ENCODE assay signal across 23 cellular contexts in genomic region chr15:29687939-29688884, GRCh38.
DNase-seq lines count a peak whose midpoint lies in the region; ATAC-seq, FAIRE-seq and TF ChIP-seq lines count a peak whose summit lies in the region.
"Had no signal": no experiment of that assay in that cellular context is flagged by ENCODE, and none has a peak within 500 bp of the region (broad histone marks: within the 10 kb centered on the region; RNA-seq: fewer than 3 reads in every experiment).

No MANE protein-coding gene starts in this region.

- POLR2A ChIA-PET in H1 (lab: Charles Lee; ENCODE audit: partially characterized antibody), result no interaction called here

- 0 out of 2 replicates have a peak overlapping the region, but pooled peaks have one; percentile 3 for H2BK12ac ChIP-seq in H1 (ENCODE audit: low read depth, low read length)

- peak overlapping the region; percentile 1; the same call in 1 of the 2 replicates for H3K18ac ChIP-seq in H1 (ENCODE audit: extremely low read depth, low read length)

- no peaks in the 10 kb centered on the region for H3K79me2 ChIP-seq in H1 (ENCODE audit: control insufficient read depth in 1 of 2, insufficient read depth in 2 of 2, low read length in 2 of 2)
- H3K79me2 ChIP-seq in Karpas-422 (ENCODE audit: low read length), result no peaks in the 10 kb centered on the region

- no peak for FAIRE-seq in H1 (lab: Jason Lieb, UNC)

- H3K4me1 ChIP-seq in H1 (replicated peaks in 1 of 4; ENCODE audit: control insufficient read depth in 3 of 4, insufficient read depth in 4 of 4, low read length in 3 of 4) (peaks cover 0 to 2% (median 0%) of the 10 kb centered on the region in 4 experiments; a peak in 2 of 7 replicates), muscle layer of duodenum (ENCODE audit: control insufficient read depth in 1 of 2, insufficient read depth in 2 of 2, low read length in 2 of 2) (no peaks in the 10 kb centered on the region), Karpas-422 (ENCODE audit: low read length) (no peaks in the 10 kb centered on the region)
- H3K4me1 ChIP-seq: gastroesophageal sphincter had no signal

- no peak overlapping the region; a peak in 1 of 4 replicates for H3K4me2 ChIP-seq in H1 (ENCODE audit: insufficient read depth in 1 of 2, low read depth in 2 of 2, low read length in 2 of 2)
- H3K4me2 ChIP-seq in Karpas-422 (ENCODE audit: low read depth, low read length, poor library complexity, severe bottlenecking), result no peak overlapping the region

- no peaks in the 10 kb centered on the region for H3K9me3 ChIP-seq in H1 (ENCODE audit: insufficient read depth in 2 of 2, low read depth in 1 of 2, low read length in 1 of 2)
- no peaks in the 10 kb centered on the region for H3K9me3 ChIP-seq in muscle layer of duodenum (ENCODE audit: control insufficient read depth in 1 of 2, low read length in 2 of 2)
- peaks cover 10% of the 10 kb centered on the region; the same call in 1 of the 2 replicates for H3K9me3 ChIP-seq in Karpas-422 (ENCODE audit: low read length)
- H3K9me3 ChIP-seq: gastroesophageal sphincter had no signal

- no peak overlapping the region for H2AFZ ChIP-seq in H1 (ENCODE audit: low read length)
- no peak overlapping the region for H2AFZ ChIP-seq in Karpas-422 (ENCODE audit: low read length)

- H2BK15ac ChIP-seq in H1 (ENCODE audit: low read length), result no peak overlapping the region; the same call in 1 of the 2 replicates

- H3K4ac ChIP-seq in H1 (replicated peaks; ENCODE audit: insufficient read length, low read depth, low read length), result no peak overlapping the region

- no peak for TF ChIP-seq RAD21 in H1 (IDR thresholded peaks at IDR 0.05 in 1 of 2, conservative IDR thresholded peaks at IDR 0.05 in 1 of 2; ENCODE audit: low read depth in 2 of 2, low read length in 2 of 2)

- H2BK120ac ChIP-seq in H1 (replicated peaks; ENCODE audit: low read depth, low read length), result no peak overlapping the region

- H3K4me3 ChIP-seq in H1 (ENCODE audit: extremely low read depth in 1 of 4, insufficient read depth in 2 of 4, low read depth in 3 of 4, low read length in 4 of 4) (no peak overlapping the region), muscle layer of duodenum (ENCODE audit: low read depth in 1 of 2, low read length in 2 of 2) (no peak overlapping the region), Karpas-422 (ENCODE audit: low read length) (no peak overlapping the region)
- H3K4me3 ChIP-seq: dorsolateral prefrontal cortex, gastroesophageal sphincter had no signal

- H4K20me1 ChIP-seq in H1 (replicated peaks in 1 of 2; ENCODE audit: control insufficient read depth in 1 of 2, insufficient read depth in 2 of 2, low read length in 2 of 2), result no peaks in the 10 kb centered on the region
- H4K20me1 ChIP-seq in Karpas-422 (ENCODE audit: insufficient read depth, low read depth, low read length), result no peaks in the 10 kb centered on the region

- H3K14ac ChIP-seq in H1 (ENCODE audit: insufficient read length), result no peak overlapping the region

- no peak overlapping the region for H3K56ac ChIP-seq in H1 (replicated peaks; ENCODE audit: insufficient read length, low read depth, low read length)

- H2AK5ac ChIP-seq in H1 (ENCODE audit: low read depth, low read length), result no peak overlapping the region

- no peak overlapping the region for H2BK20ac ChIP-seq in H1 (ENCODE audit: low read length)

- 88% methylated on average over 33 of the region's 33 CpGs; no CpG with 5 or more reads in 1 of the 2 experiments for WGBS in H1 (ENCODE audit: extremely low coverage in 1 of 2, insufficient coverage in 1 of 2, insufficient read length in 1 of 2, insufficient replicate concordance in 2 of 2, low coverage in 1 of 2, low lambda C conversion rate in 2 of 2, missing lambda C conversion rate in 1 of 2), 2 experiments

- DNase-seq in activated CD8-positive, alpha-beta memory T cell treated with anti-CD3 and anti-CD28 coated beads, Interleukin-2, amount 50 U/mL, for 48 hours, result peak; percentile 17
- no peak for DNase-seq in activated CD8-positive, alpha-beta memory T cell treated with anti-CD3 and anti-CD28 coated beads, Interleukin-2, amount 50 U/mL, for 4 hours
- no peak for DNase-seq in H1 (ENCODE audit: low read depth in 1 of 2, low spot score in 2 of 2)
- no peak for DNase-seq in Right ventricle myocardium superior
- no peak for DNase-seq in Karpas-422
- DNase-seq in NCI-H2227 treated with DMSO at 0.1 percent for 48 hours (lab: John Stamatoyannopoulos, UW), result no peak
- DNase-seq: activated CD4-positive, alpha-beta T cell treated with anti-CD3 and anti-CD28 coated beads, Interleukin-2, amount 50 U/mL, for 4 hours; activated naive CD4-positive, alpha-beta T cell; activated T-cell treated with anti-CD3 and anti-CD28 coated beads for 4 hours; amniotic stem cell; CD4-positive, alpha-beta T cell; left ventricle myocardium superior; NCI-H187 treated with DMSO at 0.1 percent for 48 hours; NCI-H510A treated with DMSO at 0.1 percent for 48 hours; SHP77; stimulated activated CD4-positive, alpha-beta T cell treated with anti-CD3 and anti-CD28 coated beads, Interleukin-2, amount 100 ng/mL, for 48 hours; stimulated activated naive CD8-positive, alpha-beta T cell treated with anti-CD3 and anti-CD28 coated beads, Interleukin-15, amount 100 ng/mL, for 72 hours; T-helper 17 cell had no signal

- TF ChIP-seq POLR2A in H1 (IDR thresholded peaks at IDR 0.05; ENCODE audit: control extremely low read depth in 1 of 2, low read depth in 2 of 2, low read length in 2 of 2), result no peak

- no peaks in the 10 kb centered on the region for H3K79me1 ChIP-seq in H1 (ENCODE audit: low read depth, low read length)

- H2BK5ac ChIP-seq in H1 (ENCODE audit: low read depth, low read length), result no peak overlapping the region; the same call in 1 of the 2 replicates

- H3K9ac ChIP-seq in H1 (replicated peaks in 1 of 4; ENCODE audit: extremely low read depth in 1 of 4, low read depth in 3 of 4, low read length in 3 of 4) (no peak overlapping the region), Karpas-422 (ENCODE audit: low read length) (no peak overlapping the region)

- no peak for TF ChIP-seq EP300 in H1 (IDR thresholded peaks at IDR 0.05; ENCODE audit: borderline replicate concordance in 1 of 2, low read depth in 2 of 2, low read length in 2 of 2)

- H3K27me3 ChIP-seq in H1 (replicated peaks in 1 of 4; ENCODE audit: control insufficient read depth in 3 of 4, extremely low read depth in 1 of 4, insufficient read depth in 3 of 4, low read length in 3 of 4) (no peaks in the 10 kb centered on the region), muscle layer of duodenum (ENCODE audit: low read depth, low read length) (no peaks in the 10 kb centered on the region), Karpas-422 (ENCODE audit: low read length) (no peaks in the 10 kb centered on the region)
- H3K27me3 ChIP-seq: dorsolateral prefrontal cortex, gastroesophageal sphincter had no signal

- H4K8ac ChIP-seq in H1 (ENCODE audit: extremely low read depth, insufficient read depth, low read length), result peak overlapping the region; percentile 8; the same call in 1 of the 2 replicates

- no peak overlapping the region for H3K23ac ChIP-seq in H1 (ENCODE audit: insufficient read length)

- no peaks in the 10 kb centered on the region for H3K36me3 ChIP-seq in H1 (ENCODE audit: control insufficient read depth in 2 of 4, insufficient read depth in 4 of 4, low read length in 3 of 4)
- H3K36me3 ChIP-seq in muscle layer of duodenum (ENCODE audit: control insufficient read depth in 1 of 2, insufficient read depth in 2 of 2, low read length in 2 of 2), result no peaks in the 10 kb centered on the region
- H3K36me3 ChIP-seq in Karpas-422 (ENCODE audit: insufficient read depth, low read length), result no peaks in the 10 kb centered on the region
- H3K36me3 ChIP-seq: gastroesophageal sphincter had no signal

- H3K23me2 ChIP-seq in H1 (ENCODE audit: low read depth, low read length), result no peaks in the 10 kb centered on the region

- H3K27ac ChIP-seq in H1 (ENCODE audit: low read depth, low read length) (no peak overlapping the region), muscle layer of duodenum (ENCODE audit: low read length) (peak overlapping the region; percentile 51), Karpas-422 (ENCODE audit: low read length) (no peak overlapping the region)
- H3K27ac ChIP-seq: dorsolateral prefrontal cortex, gastroesophageal sphincter, VCaP had no signal

- H4K5ac ChIP-seq in H1 (ENCODE audit: insufficient read length, low read depth, low read length), result no peak overlapping the region

- no peak for TF ChIP-seq CTCF in H1 (IDR thresholded peaks at IDR 0.05; ENCODE audit: control extremely low read depth in 1 of 3, insufficient read depth in 1 of 3, low read depth in 1 of 3, low read length in 3 of 3)

- no peak overlapping the region for H4K91ac ChIP-seq in H1 (replicated peaks; ENCODE audit: insufficient read length, low read length)

- intact Hi-C loops in Right ventricle myocardium superior (cut with DNase I), result no loop called here

- no peaks in the 10 kb centered on the region for H3K9me2 ChIP-seq in Karpas-422 (replicated peaks; ENCODE audit: insufficient read depth, low read length)

- ATAC-seq in Right ventricle myocardium superior (ENCODE audit: poor library complexity), result no peak
- no peak for ATAC-seq in GM21825 (IDR thresholded peaks at IDR 0.05; ENCODE audit: unreplicated experiment)
- ATAC-seq: gastroesophageal sphincter; left ventricle myocardium superior; stimulated activated naive CD8-positive, alpha-beta T cell treated with anti-CD3 and anti-CD28 coated beads, Interleukin-15, amount 100 ng/mL, for 72 hours; T-helper 17 cell had no signal

- CTCF ChIA-PET in H1 (lab: Charles Lee; ENCODE audit: partially characterized antibody), result interaction anchor here (0.6 to 3.5 kb wide), 5 partner anchors 10 to 586 kb away, joined by 3 to 10 read pairs (median 3); no protein-coding TSS in a partner anchor

TF ChIP-seq in H1, 55 proteins besides CTCF, POLR2A, EP300 and RAD21:
- TF ChIP-seq SIRT6 (IDR thresholded peaks at IDR 0.05; ENCODE audit: low read length) (no peak), ZNF274 (IDR thresholded peaks at IDR 0.05; ENCODE audit: borderline replicate concordance, extremely low read depth, low read length) (no peak)
